ENCODE assay signal across 9 cellular contexts in the genomic region with DNA sequence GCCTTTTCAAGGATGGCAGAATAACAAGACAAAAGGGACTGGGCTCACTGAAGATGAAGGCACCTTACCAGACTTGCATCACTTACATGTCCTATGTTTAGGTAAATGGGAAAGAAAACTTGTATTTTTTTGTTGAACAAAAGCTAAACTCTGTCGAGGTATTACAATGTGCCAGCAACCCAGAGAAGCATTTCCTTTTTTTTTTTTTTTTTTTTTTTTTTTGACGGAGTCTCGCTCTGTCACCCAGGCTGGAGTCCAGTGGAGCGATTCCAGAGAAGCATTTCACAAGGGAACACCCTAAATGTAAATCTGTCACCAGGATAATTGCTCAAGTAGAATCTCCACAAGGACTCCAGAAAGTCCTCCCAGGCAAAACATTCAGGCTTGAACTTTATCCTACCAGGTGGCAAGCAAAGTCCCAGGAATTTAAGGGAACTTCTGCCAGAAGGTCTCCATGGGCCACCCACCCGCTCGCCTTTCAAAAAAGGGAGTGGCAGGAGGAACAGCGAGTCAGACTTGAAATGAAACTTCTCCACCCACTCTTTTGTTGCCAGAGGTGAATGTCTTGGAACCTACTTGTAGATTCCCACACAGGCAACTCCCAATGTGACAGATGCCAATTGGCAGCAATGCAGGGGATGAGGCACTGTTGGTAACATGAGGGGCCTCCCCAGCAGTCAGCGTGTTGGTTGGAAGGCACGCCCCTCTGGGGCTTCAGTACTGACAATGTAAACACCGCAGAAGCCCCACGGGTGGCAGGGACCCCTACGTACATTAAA.
DNase-seq lines count a peak whose midpoint lies in the region; ATAC-seq, FAIRE-seq and TF ChIP-seq lines count a peak whose summit lies in the region.
"Had no signal": no experiment of that assay in that cellular context is flagged by ENCODE, and none has a peak within 500 bp of the region (broad histone marks: within the 10 kb centered on the region; RNA-seq: fewer than 3 reads in every experiment).

No MANE protein-coding gene starts in this region.

- H3K4me3 Mint-ChIP-seq in stimulated activated naive B cell treated with anti-CD40 and anti-IgM and Interleukin-4, amounts not matched to agents 10 μg/mL and 1 μg/mL and 100 μg/mL, for 72 hours = peak overlapping the region in 1 of 2 donors; percentile 31
- no peak overlapping the region for H3K4me3 Mint-ChIP-seq in H9
- H3K4me3 Mint-ChIP-seq: naive thymus-derived CD4-positive, alpha-beta T cell had no signal

- H3K79me1 ChIP-seq in H9 (ENCODE audit: insufficient read depth, low read depth, low read length, poor library complexity, severe bottlenecking) = no peaks in the 10 kb centered on the region

- no peak overlapping the region for H2BK15ac ChIP-seq in H9 (ENCODE audit: low read depth, low read length)

- no peaks in the 10 kb centered on the region for H3K9me3 Mint-ChIP-seq in stimulated activated naive B cell treated with anti-CD40 and anti-IgM and Interleukin-4, amounts not matched to agents 10 μg/mL and 1 μg/mL and 100 μg/mL, for 72 hours
- H3K9me3 Mint-ChIP-seq in H9 = no peaks in the 10 kb centered on the region
- H3K9me3 Mint-ChIP-seq: naive thymus-derived CD4-positive, alpha-beta T cell had no signal

- H3K27ac ChIP-seq in hepatocyte (peak overlapping the region; percentile 51), H9 (ENCODE audit: insufficient read length, low read depth, low read length) (no peak overlapping the region)

- no peaks in the 10 kb centered on the region for H3K36me3 ChIP-seq in hepatocyte (replicated peaks; ENCODE audit: insufficient read depth, low read depth)

- TF ChIP-seq CTCF in hepatocyte (IDR thresholded peaks at IDR 0.05; ENCODE audit: poor library complexity) (no peak), D721Med (IDR thresholded peaks at IDR 0.05; ENCODE audit: insufficient read depth, missing control alignments) (no peak), H9 (conservative IDR thresholded peaks at IDR 0.05) (no peak)

- no peaks in the 10 kb centered on the region for H3K9me3 ChIP-seq in hepatocyte (ENCODE audit: low read depth)
- H3K9me3 ChIP-seq in H9 (ENCODE audit: control insufficient read depth, low read depth, low read length) = no peaks in the 10 kb centered on the region

- no peak overlapping the region for H3K14ac ChIP-seq in H9 (ENCODE audit: insufficient read depth, low read length)

- H3K9me2 ChIP-seq in hepatocyte (replicated peaks; ENCODE audit: insufficient read depth) = no peaks in the 10 kb centered on the region

- no peaks in the 10 kb centered on the region for H3K27me3 Mint-ChIP-seq in stimulated activated naive B cell treated with anti-CD40 and anti-IgM and Interleukin-4, amounts not matched to agents 10 μg/mL and 1 μg/mL and 100 μg/mL, for 72 hours
- no peaks in the 10 kb centered on the region for H3K27me3 Mint-ChIP-seq in H9 (ENCODE audit: low read depth)
- H3K27me3 Mint-ChIP-seq: naive thymus-derived CD4-positive, alpha-beta T cell had no signal

- no peak overlapping the region for H2AK5ac ChIP-seq in H9 (ENCODE audit: insufficient read length, low read length)

- H3K9ac ChIP-seq in H9 (ENCODE audit: extremely low read depth, insufficient read length, low read length) = no peak overlapping the region

- H3K56ac ChIP-seq in H9 (ENCODE audit: insufficient read length, low read depth, low read length) = no peak overlapping the region

- H3K4ac ChIP-seq in H9 (ENCODE audit: low read depth, low read length) = no peak overlapping the region

- H2BK120ac ChIP-seq in H9 (ENCODE audit: low read depth, low read length, poor library complexity, severe bottlenecking) = no peak overlapping the region

- no peaks in the 10 kb centered on the region for H3K27me3 ChIP-seq in hepatocyte
- no peaks in the 10 kb centered on the region for H3K27me3 ChIP-seq in H9 (ENCODE audit: insufficient read depth, low read length)

- H2AFZ ChIP-seq in hepatocyte (no peak overlapping the region), H9 (ENCODE audit: low read length) (no peak overlapping the region)

- H4K8ac ChIP-seq in H9 (replicated peaks; ENCODE audit: insufficient read length, low read depth, low read length) = no peak overlapping the region

- no peak overlapping the region for H4K91ac ChIP-seq in H9 (ENCODE audit: insufficient read length, low read depth, low read length)

- no peak overlapping the region for H3K23ac ChIP-seq in H9 (ENCODE audit: insufficient read length, low read depth, low read length)

- no peaks in the 10 kb centered on the region for H4K20me1 ChIP-seq in hepatocyte (ENCODE audit: insufficient read depth, poor library complexity, severe bottlenecking)
- no peaks in the 10 kb centered on the region for H4K20me1 ChIP-seq in H9 (ENCODE audit: control insufficient read depth, insufficient read depth, insufficient read length)

- H2BK5ac ChIP-seq in H9 (ENCODE audit: insufficient read length, low read length) = no peak overlapping the region

- H3K4me3 ChIP-seq in hepatocyte = no peak overlapping the region

- no peaks in the 10 kb centered on the region for H3K79me2 ChIP-seq in hepatocyte
- H3K79me2 ChIP-seq in H9 (ENCODE audit: insufficient read depth, low read length) = no peaks in the 10 kb centered on the region

- H3K23me2 ChIP-seq in H9 (ENCODE audit: insufficient read length, low read depth, low read length, poor library complexity, severe bottlenecking) = no peaks in the 10 kb centered on the region

- H3K27ac Mint-ChIP-seq in stimulated activated naive B cell treated with anti-CD40 and anti-IgM and Interleukin-4, amounts not matched to agents 10 μg/mL and 1 μg/mL and 100 μg/mL, for 72 hours = peak overlapping the region; percentile 70
- H3K27ac Mint-ChIP-seq in H9 = peak overlapping the region in 1 of 3 experiments; percentile 30; a peak in 1 of 7 replicates
- H3K27ac Mint-ChIP-seq: naive thymus-derived CD4-positive, alpha-beta T cell had no signal

- H3K18ac ChIP-seq in H9 (ENCODE audit: insufficient read length, low read depth, low read length) = no peak overlapping the region

- H3K4me2 ChIP-seq in hepatocyte (peak overlapping the region; percentile 49), H9 (ENCODE audit: insufficient read depth, insufficient read length, low read length) (no peak overlapping the region)

- no peak for FAIRE-seq in D721Med (lab: Jason Lieb, UNC)

- TF ChIP-seq RAD21 in Ishikawa (IDR thresholded peaks at IDR 0.05; ENCODE audit: low read depth) = no peak

- ATAC-seq in stimulated activated naive B cell treated with anti-CD40 and anti-IgM and Interleukin-4, amounts not matched to agents 10 μg/mL and 1 μg/mL and 100 μg/mL, for 72 hours (replicated peaks) = peak; percentile 17 to 50
- ATAC-seq: naive thymus-derived CD4-positive, alpha-beta T cell had no signal

- no peak overlapping the region for H4K5ac ChIP-seq in H9 (ENCODE audit: insufficient read length, low read depth, low read length)

- H3K4me1 ChIP-seq in hepatocyte (ENCODE audit: insufficient read depth) (peaks cover 14% of the 10 kb centered on the region), H9 (ENCODE audit: insufficient read depth, low read length) (no peaks in the 10 kb centered on the region)

- peaks cover 10% of the 10 kb centered on the region in 2 donors for H3K36me3 Mint-ChIP-seq in stimulated activated naive B cell treated with anti-CD40 and anti-IgM and Interleukin-4, amounts not matched to agents 10 μg/mL and 1 μg/mL and 100 μg/mL, for 72 hours
- peaks cover 0 to 14% (median 0%) of the 10 kb centered on the region in 3 experiments; a peak in 3 of 7 replicates for H3K36me3 Mint-ChIP-seq in H9 (ENCODE audit: insufficient read depth in 1 of 3, low read depth in 3 of 3)

- peak; percentile 62 for TF ChIP-seq EP300 in Ishikawa (IDR thresholded peaks at IDR 0.05; ENCODE audit: borderline replicate concordance)

- peaks cover 13 to 33% of the 10 kb centered on the region in 2 donors for H3K4me1 Mint-ChIP-seq in stimulated activated naive B cell treated with anti-CD40 and anti-IgM and Interleukin-4, amounts not matched to agents 10 μg/mL and 1 μg/mL and 100 μg/mL, for 72 hours
- H3K4me1 Mint-ChIP-seq in H9 = peaks cover 6 to 17% of the 10 kb centered on the region in 2 experiments

- 59% methylated on average over 12 of the region's 12 CpGs for WGBS in hepatocyte (ENCODE audit: low lambda C conversion rate, missing lambda C conversion rate)
- no CpG with 5 or more reads among the region's 12 CpGs for WGBS in H9 (ENCODE audit: extremely low coverage, insufficient read length, low lambda C conversion rate)

- DNase-seq in astrocyte of the hippocampus (ENCODE audit: low read depth, low spot score) (peak; percentile 54), hepatocyte (ENCODE audit: low spot score) (peak; percentile 37), D721Med (ENCODE audit: insufficient read length, low spot score) (no peak), EL (no peak), middle frontal gyrus (ENCODE audit: extremely low spot score, low spot score) (no peak), H9 (no peak)
- DNase-seq in stimulated activated naive B cell treated with anti-CD40 and anti-IgM and Interleukin-4, amounts not matched to agents 10 μg/mL and 1 μg/mL and 100 μg/mL, for 72 hours = no peak

- no peak overlapping the region for H3T11ph ChIP-seq in H9 (ENCODE audit: low read length)

- no peak overlapping the region for H2BK20ac ChIP-seq in H9 (ENCODE audit: low read depth, low read length, poor library complexity, severe bottlenecking)

- no peak overlapping the region for H2BK12ac ChIP-seq in H9 (ENCODE audit: insufficient read length, low read depth, low read length)

TF ChIP-seq in Ishikawa, 13 proteins besides CTCF, POLR2A, EP300 and RAD21:
- peak; percentile 63; the same call in 1 of the 2 replicates for TF ChIP-seq TEAD4 (IDR thresholded peaks at IDR 0.05)
- TF ChIP-seq TAF1 (IDR thresholded peaks at IDR 0.05; ENCODE audit: low read depth) = no peak
- TF ChIP-seq, protein P1, sequence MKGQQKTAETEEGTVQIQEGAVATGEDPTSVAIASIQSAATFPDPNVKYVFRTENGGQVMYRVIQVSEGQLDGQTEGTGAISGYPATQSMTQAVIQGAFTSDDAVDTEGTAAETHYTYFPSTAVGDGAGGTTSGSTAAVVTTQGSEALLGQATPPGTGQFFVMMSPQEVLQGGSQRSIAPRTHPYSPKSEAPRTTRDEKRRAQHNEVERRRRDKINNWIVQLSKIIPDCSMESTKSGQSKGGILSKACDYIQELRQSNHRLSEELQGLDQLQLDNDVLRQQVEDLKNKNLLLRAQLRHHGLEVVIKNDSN (IDR thresholded peaks at IDR 0.05) = no peak
- TF ChIP-seq CREB1 (IDR thresholded peaks at IDR 0.05; ENCODE audit: low read depth) = no peak
- TF ChIP-seq NFIC (IDR thresholded peaks at IDR 0.05) = peak; percentile 66
- TF ChIP-seq EGR1 (IDR thresholded peaks at IDR 0.05) = peak; percentile 56; the same call in 1 of the 2 replicates

Comparison
In these comparisons a context has a peak if more than half of its experiments do, and no peak if none do; other contexts are left out.
1. DNase-seq: peak in astrocyte of the hippocampus (single experiment) and hepatocyte (single experiment); none in stimulated activated naive B cell treated with anti-CD40 and anti-IgM and Interleukin-4, amounts not matched to agents 10 μg/mL and 1 μg/mL and 100 μg/mL, for 72 hours (single experiment), D721Med (single experiment), EL (single experiment), middle frontal gyrus (single experiment) and H9 (single experiment).